Comparison of ENCODE assay signal across 15 cellular contexts in genomic region chr13:30816733-30817132, GRCh38.
A peak's percentile ranks its signal among the peaks of the same experiment; 100 is the strongest.
DNase-seq lines count a peak whose midpoint lies in the region; ATAC-seq lines count a peak whose summit lies in the region.
"Had no signal": no experiment of that assay in that cellular context is flagged by ENCODE, and none has a peak within 500 bp of the region (broad histone marks: within the 10 kb centered on the region; RNA-seq: fewer than 3 reads in every experiment).

No MANE protein-coding gene starts in this region.

- H3K9me3 Mint-ChIP-seq in stimulated activated memory B cell treated with anti-CD40 and anti-IgM and Interleukin-4, amounts not matched to agents 10 μg/mL and 1 μg/mL and 100 μg/mL, for 72 hours = no peaks in the 10 kb centered on the region

- no peak overlapping the region for H3K4me3 Mint-ChIP-seq in stimulated activated memory B cell treated with anti-CD40 and anti-IgM and Interleukin-4, amounts not matched to agents 10 μg/mL and 1 μg/mL and 100 μg/mL, for 72 hours
- H3K4me3 Mint-ChIP-seq: activated CD4-positive, alpha-beta T cell treated with anti-CD3 and anti-CD28 coated beads for 36 hours; mesothelial cell of epicardium had no signal

- peak; percentile 19 for DNase-seq in activated CD8-positive, alpha-beta memory T cell treated with anti-CD3 and anti-CD28 coated beads for 24 hours
- DNase-seq in activated CD8-positive, alpha-beta memory T cell treated with anti-CD3 and anti-CD28 coated beads, Interleukin-2, amount 50 U/mL, for 48 hours = no peak
- DNase-seq in NCI-H2171 (lab: John Stamatoyannopoulos, UW) (peak; percentile 1), dermis blood vessel endothelial cell (peak; percentile 89), NCI-H446 (lab: John Stamatoyannopoulos, UW) (no peak)
- DNase-seq: activated CD4-positive, alpha-beta T cell treated with anti-CD3 and anti-CD28 coated beads for 36 hours; activated naive CD4-positive, alpha-beta T cell treated with anti-CD3 and anti-CD28 coated beads, Interleukin-2, amount 50 U/mL, for 16 hours; heart right ventricle; NCI-H2107; SHP77 treated with DMSO at 0.1 percent for 48 hours had no signal

- H3K27ac Mint-ChIP-seq in stimulated activated memory B cell treated with anti-CD40 and anti-IgM and Interleukin-4, amounts not matched to agents 10 μg/mL and 1 μg/mL and 100 μg/mL, for 72 hours = no peak overlapping the region
- H3K27ac Mint-ChIP-seq: activated CD4-positive, alpha-beta T cell treated with anti-CD3 and anti-CD28 coated beads for 36 hours; mesothelial cell of epicardium had no signal

- no peaks in the 10 kb centered on the region for H3K36me3 Mint-ChIP-seq in stimulated activated memory B cell treated with anti-CD40 and anti-IgM and Interleukin-4, amounts not matched to agents 10 μg/mL and 1 μg/mL and 100 μg/mL, for 72 hours
- H3K36me3 Mint-ChIP-seq: mesothelial cell of epicardium had no signal

- peaks cover 12% of the 10 kb centered on the region for H3K4me1 Mint-ChIP-seq in stimulated activated memory B cell treated with anti-CD40 and anti-IgM and Interleukin-4, amounts not matched to agents 10 μg/mL and 1 μg/mL and 100 μg/mL, for 72 hours
- H3K4me1 Mint-ChIP-seq: activated CD4-positive, alpha-beta T cell treated with anti-CD3 and anti-CD28 coated beads for 36 hours had no signal

- peak; percentile 20 for ATAC-seq in stimulated activated memory B cell treated with anti-CD40 and anti-IgM and Interleukin-4, amounts not matched to agents 10 μg/mL and 1 μg/mL and 100 μg/mL, for 72 hours
- ATAC-seq in GM18858 (IDR thresholded peaks at IDR 0.05; ENCODE audit: unreplicated experiment) (no peak), HG02981 (IDR thresholded peaks at IDR 0.05; ENCODE audit: unreplicated experiment) (no peak)
- ATAC-seq: activated CD4-positive, alpha-beta T cell treated with anti-CD3 and anti-CD28 coated beads for 36 hours; GM12878 had no signal

- peaks cover 28% of the 10 kb centered on the region for H3K27me3 Mint-ChIP-seq in stimulated activated memory B cell treated with anti-CD40 and anti-IgM and Interleukin-4, amounts not matched to agents 10 μg/mL and 1 μg/mL and 100 μg/mL, for 72 hours

Comparison
In these comparisons a context has a peak if more than half of its experiments do, and no peak if none do; other contexts are left out.
1. DNase-seq: peak in activated CD8-positive, alpha-beta memory T cell treated with anti-CD3 and anti-CD28 coated beads for 24 hours (single experiment), NCI-H2171 (single experiment) and dermis blood vessel endothelial cell (single experiment); none in activated CD8-positive, alpha-beta memory T cell treated with anti-CD3 and anti-CD28 coated beads, Interleukin-2, amount 50 U/mL, for 48 hours (single experiment) and NCI-H446 (0 of 2).